Comparison of ENCODE assay signal across 11 cellular contexts in the genomic region with DNA sequence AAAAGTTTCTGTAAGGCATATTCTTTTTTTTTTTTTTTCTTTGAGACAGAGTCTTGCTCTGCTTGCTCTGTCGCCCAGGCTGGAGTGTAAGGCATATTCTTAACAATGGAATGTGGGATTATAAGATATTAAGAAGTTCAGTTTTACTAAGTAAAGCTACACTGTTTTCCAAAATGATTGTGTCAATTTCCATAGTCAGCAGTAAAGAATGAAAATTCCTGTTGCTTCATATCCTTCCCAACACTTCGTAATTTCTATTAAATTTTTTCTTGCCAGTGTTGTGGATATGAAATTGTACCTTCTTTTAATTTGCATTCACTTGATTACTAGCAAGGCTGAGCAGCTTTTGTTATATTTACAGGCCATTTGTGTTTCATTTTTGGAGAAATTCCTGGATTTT. TPM values are rescaled to one million over a fixed set of nuclear protein-coding genes. Genes with fewer than 3 reads are reported as not detected.
"Had no signal": no experiment of that assay in that cellular context is flagged by ENCODE, and none has a peak within 500 bp of the region (broad histone marks: within the 10 kb centered on the region; RNA-seq: fewer than 3 reads in every experiment).

No MANE protein-coding gene starts in this region.

- H3K36me3 ChIP-seq: HAP-1 had no signal

- H3K4me3 Mint-ChIP-seq: GM23338, H9, HFFc6 had no signal

- H3K9ac ChIP-seq: GM23248 had no signal

- H3K4me1 ChIP-seq: HAP-1 had no signal

- H3K4me3 ChIP-seq: GM23248, GM23338, HAP-1 had no signal

- H3K27ac ChIP-seq: GM23248 had no signal

- H3K9me3 Mint-ChIP-seq: GM23338, H9, HFFc6 had no signal

- H3K4me2 ChIP-seq: GM23338 had no signal

- H3K27ac Mint-ChIP-seq: HFFc6 had no signal

- ATAC-seq: HCT116 had no signal

- H2AFZ ChIP-seq: GM23248 had no signal

- H3K9me3 ChIP-seq: HAP-1 had no signal

- DNase-seq: GM23248, GOT3, H7, H9, HCEC 1CT, HFFc6 had no signal

- FAIRE-seq: H1, H54 had no signal

RNA-seq across cellular contexts. Expression of a gene that starts 24.4 kb away (rescaled TPM):
- total RNA-seq: GM23248, HFFc6 had no signal
- polyA plus RNA-seq: GM23248 had no signal
